Comparison of ENCODE assay signal across 9 cellular contexts in the genomic region with DNA sequence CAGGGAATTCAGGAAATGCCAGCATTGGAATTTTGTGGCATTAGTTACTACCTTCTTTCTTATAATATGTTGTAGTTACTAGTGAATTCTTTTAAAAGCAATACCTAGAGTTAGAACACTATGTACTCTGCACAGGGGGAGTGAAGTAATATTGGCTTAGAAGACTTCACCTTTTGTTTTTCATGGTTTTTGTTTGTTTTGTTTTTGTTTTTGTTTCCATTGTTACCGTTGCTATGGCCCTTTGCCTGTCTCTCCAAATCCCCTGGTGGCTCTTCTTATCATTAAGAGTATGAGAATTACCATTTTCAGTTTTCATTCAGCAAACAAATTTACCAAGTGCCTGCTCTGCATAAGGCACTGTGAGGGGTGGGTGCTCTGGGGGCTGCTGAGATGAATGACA.
DNase-seq lines count a peak whose midpoint lies in the region; ATAC-seq, FAIRE-seq and TF ChIP-seq lines count a peak whose summit lies in the region.
"Had no signal": no experiment of that assay in that cellular context is flagged by ENCODE, and none has a peak within 500 bp of the region (broad histone marks: within the 10 kb centered on the region; RNA-seq: fewer than 3 reads in every experiment).

No MANE protein-coding gene starts in this region.

- no peak for TF ChIP-seq RAD21 in A549 (conservative IDR thresholded peaks at IDR 0.05 in 1 of 2, IDR thresholded peaks at IDR 0.05 in 1 of 2)

- H3K27me3 ChIP-seq in right atrium auricular region (no peaks in the 10 kb centered on the region), psoas muscle (ENCODE audit: insufficient read depth in 3 of 3, low read length in 2 of 3) (no peaks in the 10 kb centered on the region)
- H3K27me3 ChIP-seq: left lung had no signal

- intact Hi-C loops in psoas muscle (cut with DNase I) = loop anchor here in 1 of 2 donors (2.0 kb wide), 1 partner anchor 91 kb away; no protein-coding TSS in a partner anchor

- H3K4me3 ChIP-seq in A549 (no peak overlapping the region), right atrium auricular region (no peak overlapping the region), psoas muscle (no peak overlapping the region)
- H3K4me3 ChIP-seq: left lung had no signal

- POLR2A ChIA-PET in A549 (lab: Yijun Ruan, JAX) = no interaction called here

- no peak overlapping the region for H3K4me2 ChIP-seq in A549

- TF ChIP-seq POLR2A in A549 (IDR thresholded peaks at IDR 0.05; ENCODE audit: low read length) = no peak

- H3K4me1 ChIP-seq in A549 (no peaks in the 10 kb centered on the region), right atrium auricular region (peaks cover 0 to 63% of the 10 kb centered on the region in 2 donors), psoas muscle (peaks cover 70% of the 10 kb centered on the region)

- ATAC-seq in A549 (peak; percentile 24 to 47; a peak in 3 of 6 replicates), GM19463 (IDR thresholded peaks at IDR 0.05; ENCODE audit: unreplicated experiment) (peak; percentile 46), T-helper 17 cell (peak; percentile 84), HG02840 (IDR thresholded peaks at IDR 0.05; ENCODE audit: low FRiP score, unreplicated experiment) (no peak), psoas muscle (no peak), GM19397 (IDR thresholded peaks at IDR 0.05; ENCODE audit: unreplicated experiment) (no peak)
- ATAC-seq: left lung had no signal

- H3K36me3 ChIP-seq in right atrium auricular region (peaks cover 12% of the 10 kb centered on the region), psoas muscle (ENCODE audit: insufficient read depth in 1 of 2, low read depth in 1 of 2) (peaks cover 0 to 8% of the 10 kb centered on the region in 2 donors)

- peaks cover 5% of the 10 kb centered on the region for H3K36me3 Mint-ChIP-seq in T-helper 17 cell (ENCODE audit: low read depth)

- no peaks in the 10 kb centered on the region for H3K27me3 Mint-ChIP-seq in T-helper 17 cell

- no peak overlapping the region for H3K27ac ChIP-seq in A549
- H3K27ac ChIP-seq in right atrium auricular region = peak overlapping the region; percentile 52 to 71
- H3K27ac ChIP-seq in psoas muscle = no peak overlapping the region
- H3K27ac ChIP-seq: left lung had no signal

- TF ChIP-seq CTCF in A549 (IDR thresholded peaks at IDR 0.05) = no peak
- TF ChIP-seq CTCF in right atrium auricular region (IDR thresholded peaks at IDR 0.05) = no peak
- no peak for TF ChIP-seq CTCF in psoas muscle (IDR thresholded peaks at IDR 0.05)

- DNase-seq in A549 (ENCODE audit: low read depth in 1 of 2, low spot score in 1 of 2) = peak; percentile 2 to 42
- DNase-seq in T-helper 17 cell = no peak
- DNase-seq in right atrium auricular region (ENCODE audit: low spot score) = no peak
- DNase-seq in activated effector memory CD4-positive, alpha-beta T cell treated with Interleukin-2 at 50 U/mL for 16 hours = no peak
- no peak for DNase-seq in psoas muscle
- DNase-seq: left lung had no signal

- H3K4me3 Mint-ChIP-seq in T-helper 17 cell = peak overlapping the region; percentile 7

- CTCF ChIA-PET in A549 (lab: Yijun Ruan, JAX) = interaction anchor here (0.6 to 2.2 kb wide), 3 partner anchors 16 to 216 kb away, joined by 4 to 13 read pairs (median 8); a partner anchor contains a TSS

- H3K27ac Mint-ChIP-seq in T-helper 17 cell = peak overlapping the region; percentile 83

- H3K9me3 ChIP-seq in A549 = no peaks in the 10 kb centered on the region
- H3K9me3 ChIP-seq in T-helper 17 cell (ENCODE audit: control insufficient read depth, low read length, poor library complexity, severe bottlenecking) = no peaks in the 10 kb centered on the region
- H3K9me3 ChIP-seq in right atrium auricular region = no peaks in the 10 kb centered on the region
- no peaks in the 10 kb centered on the region for H3K9me3 ChIP-seq in psoas muscle
- H3K9me3 ChIP-seq: left lung had no signal

- peaks cover 32% of the 10 kb centered on the region for H3K4me1 Mint-ChIP-seq in T-helper 17 cell

- FAIRE-seq in A549 (lab: Jason Lieb, UNC) = no peak

- 61% methylated on average over 1 of the region's 1 CpG for WGBS in A549 (ENCODE audit: missing lambda C conversion rate)
- WGBS in psoas muscle, 3 donors = 12 to 22% (median 19%) methylated on average over 1 of the region's 1 CpG

- TF ChIP-seq EP300 in A549 (IDR thresholded peaks at IDR 0.05) = no peak

TF ChIP-seq in A549, 52 proteins besides CTCF, POLR2A, EP300 and RAD21:
- no peak for TF ChIP-seq RFX5 (IDR thresholded peaks at IDR 0.05)
- TF ChIP-seq, protein P1, sequence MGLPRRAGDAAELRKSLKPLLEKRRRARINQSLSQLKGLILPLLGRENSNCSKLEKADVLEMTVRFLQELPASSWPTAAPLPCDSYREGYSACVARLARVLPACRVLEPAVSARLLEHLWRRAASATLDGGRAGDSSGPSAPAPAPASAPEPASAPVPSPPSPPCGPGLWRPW (IDR thresholded peaks at IDR 0.05) = no peak
- TF ChIP-seq HDAC2 (IDR thresholded peaks at IDR 0.05) = no peak
- no peak for TF ChIP-seq PHF8 (IDR thresholded peaks at IDR 0.05; ENCODE audit: borderline replicate concordance, low read depth)
- TF ChIP-seq, protein P2, sequence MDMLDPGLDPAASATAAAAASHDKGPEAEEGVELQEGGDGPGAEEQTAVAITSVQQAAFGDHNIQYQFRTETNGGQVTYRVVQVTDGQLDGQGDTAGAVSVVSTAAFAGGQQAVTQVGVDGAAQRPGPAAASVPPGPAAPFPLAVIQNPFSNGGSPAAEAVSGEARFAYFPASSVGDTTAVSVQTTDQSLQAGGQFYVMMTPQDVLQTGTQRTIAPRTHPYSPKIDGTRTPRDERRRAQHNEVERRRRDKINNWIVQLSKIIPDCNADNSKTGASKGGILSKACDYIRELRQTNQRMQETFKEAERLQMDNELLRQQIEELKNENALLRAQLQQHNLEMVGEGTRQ (IDR thresholded peaks at IDR 0.05) = no peak
- TF ChIP-seq JUN (IDR thresholded peaks at IDR 0.05) = no peak
- no peak for TF ChIP-seq ESRRA (IDR thresholded peaks at IDR 0.05; ENCODE audit: borderline replicate concordance, low read length)
- no peak for TF ChIP-seq ZC3H11A (IDR thresholded peaks at IDR 0.05)
- TF ChIP-seq ZNF302 (CRISPR knock-in tag; IDR thresholded peaks at IDR 0.05) = no peak
- TF ChIP-seq MAFK (IDR thresholded peaks at IDR 0.05; ENCODE audit: partially characterized antibody) = no peak
- TF ChIP-seq NFE2L2 (conservative IDR thresholded peaks at IDR 0.05; ENCODE audit: low read length) = no peak
- no peak for TF ChIP-seq SREBF2 (IDR thresholded peaks at IDR 0.05)

Comparison
In these comparisons a context has a peak if more than half of its experiments do, and no peak if none do; other contexts are left out.
1. ATAC-seq: peak in A549 (2 of 2), GM19463 (single experiment) and T-helper 17 cell (single experiment); none in HG02840 (single experiment), psoas muscle (0 of 4) and GM19397 (single experiment).
2. DNase-seq: peak in A549 (2 of 2); none in T-helper 17 cell (0 of 3), right atrium auricular region (single experiment), activated effector memory CD4-positive, alpha-beta T cell treated with Interleukin-2 at 50 U/mL for 16 hours (single experiment) and psoas muscle (0 of 2).
3. H3K27ac ChIP-seq: peak in right atrium auricular region (2 of 2); none in A549 (0 of 2) and psoas muscle (single experiment).